Comparison of ENCODE assay signal across 9 cellular contexts in the genomic region with DNA sequence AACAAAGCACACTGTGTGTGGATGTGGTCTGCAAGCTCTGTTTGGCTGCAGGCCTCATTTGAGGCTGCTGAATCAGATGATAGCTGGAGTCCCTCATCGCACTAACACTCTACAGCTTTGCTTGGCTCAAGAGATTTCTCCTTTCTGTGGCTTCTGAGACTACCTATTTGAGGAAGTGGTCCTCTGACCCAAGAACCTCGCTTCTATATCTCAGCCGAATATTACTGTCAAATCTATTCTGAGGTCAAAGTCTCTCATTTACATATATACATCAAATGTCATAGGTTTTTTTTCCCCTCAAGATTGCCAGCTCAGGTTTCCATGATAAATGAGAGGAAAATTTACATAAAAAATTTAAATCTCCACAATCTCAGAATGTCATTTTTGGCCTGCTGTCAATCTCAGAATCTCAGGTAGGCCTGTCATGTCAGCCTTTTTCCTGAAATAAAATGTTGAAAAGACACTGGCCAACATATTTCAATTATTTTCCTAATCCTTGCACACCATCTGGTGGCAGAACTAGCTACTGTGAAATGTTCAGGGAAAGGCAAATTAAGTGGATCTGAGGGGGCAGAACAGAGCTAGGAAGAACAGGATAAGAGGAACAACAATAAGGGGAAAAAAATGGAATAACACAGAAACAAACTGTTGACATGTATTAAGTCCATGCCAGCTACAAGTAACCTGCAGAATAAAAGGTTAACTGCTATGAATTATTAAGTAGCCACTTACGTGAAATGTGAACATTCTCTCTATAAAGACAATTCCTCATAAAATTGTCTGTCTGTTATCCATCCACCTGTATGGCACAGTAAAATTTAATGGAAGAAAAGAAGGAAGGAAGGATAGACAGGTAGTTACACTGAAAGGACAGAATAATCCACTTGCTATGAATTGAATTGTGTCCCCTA. TPM values are rescaled to one million over a fixed set of nuclear protein-coding genes. Genes with fewer than 3 reads are reported as not detected.
A peak's percentile ranks its signal among the peaks of the same experiment; 100 is the strongest.
DNase-seq lines count a peak whose midpoint lies in the region; ATAC-seq, FAIRE-seq and TF ChIP-seq lines count a peak whose summit lies in the region.
"Had no signal": no experiment of that assay in that cellular context is flagged by ENCODE, and none has a peak within 500 bp of the region (broad histone marks: within the 10 kb centered on the region; RNA-seq: fewer than 3 reads in every experiment).

No MANE protein-coding gene starts in this region.

- H3K4me1 Mint-ChIP-seq in Calu3 (ENCODE audit: low read depth, unreplicated experiment), result peaks cover 78% of the 10 kb centered on the region

- H3K27ac Mint-ChIP-seq in Calu3 (ENCODE audit: unreplicated experiment), result peak overlapping the region; percentile 96
- H3K27ac Mint-ChIP-seq: T-helper 1 cell treated with Interleukin-12 subunit alpha and Interleukin-12 subunit beta and Interleukin-4 antibody, amounts not matched to agents 30 μg/mL and 1 μg/mL, for 36 hours had no signal

- TF ChIP-seq CTCF in Calu3 (IDR thresholded peaks at IDR 0.05; ENCODE audit: unreplicated experiment), result peak; percentile 48

- H3K9me3 Mint-ChIP-seq in Calu3 (ENCODE audit: low read depth, unreplicated experiment), result no peaks in the 10 kb centered on the region
- H3K9me3 Mint-ChIP-seq: T-helper 1 cell treated with Interleukin-12 subunit alpha and Interleukin-12 subunit beta and Interleukin-4 antibody, amounts not matched to agents 30 μg/mL and 1 μg/mL, for 36 hours had no signal

- FAIRE-seq in GM19239 (lab: Jason Lieb, UNC), result peak; percentile 86

- CTCF ChIA-PET in Calu3 (lab: Charles Lee), result interaction anchor here (0.6 to 4.1 kb wide), 14 partner anchors 9 to 122 kb away, joined by 3 to 43 read pairs (median 4); a partner anchor contains a TSS

- intact Hi-C loops in Calu3 (cut with micrococcal nuclease; ENCODE audit: unreplicated experiment), result loop anchor here (1.0 to 5.0 kb wide), 7 partner anchors 17 to 121 kb away; a partner anchor contains a TSS

- H3K36me3 Mint-ChIP-seq in Calu3 (ENCODE audit: insufficient read depth, unreplicated experiment), result peaks cover 63% of the 10 kb centered on the region

- no peaks in the 10 kb centered on the region for H3K27me3 Mint-ChIP-seq in Calu3 (ENCODE audit: unreplicated experiment)

- ATAC-seq in HG03103 (IDR thresholded peaks at IDR 0.05; ENCODE audit: low read depth, unreplicated experiment), result peak; percentile 99

- BruUV-seq in Calu3 (replicated peaks; lab: Mats Ljungman, UMichigan), result no TSS peak

- peak overlapping the region; percentile 23 for H3K4me3 Mint-ChIP-seq in Calu3 (ENCODE audit: low read depth, unreplicated experiment)
- H3K4me3 Mint-ChIP-seq: T-helper 1 cell treated with Interleukin-12 subunit alpha and Interleukin-12 subunit beta and Interleukin-4 antibody, amounts not matched to agents 30 μg/mL and 1 μg/mL, for 36 hours had no signal

- no peak for DNase-seq in Calu3
- peak; percentile 50 for DNase-seq in GM19239 (ENCODE audit: insufficient read length, low spot score)
- peak; percentile 22 for DNase-seq in NCI-H345 treated with DMSO at 0.1 percent for 48 hours (lab: John Stamatoyannopoulos, UW; ENCODE audit: unreplicated experiment)
- DNase-seq in cerebellum (ENCODE audit: low spot score), result peak; percentile 42
- peak; percentile 83 for DNase-seq in medulla oblongata (ENCODE audit: extremely low spot score)
- no peak for DNase-seq in activated naive CD4-positive, alpha-beta T cell treated with Interleukin-2 at 50 U/mL for 16 hours
- DNase-seq in activated CD8-positive, alpha-beta memory T cell treated with anti-CD3 and anti-CD28 coated beads for 24 hours, result no peak

RNA-seq across cellular contexts. Expression of a gene that starts 39.3 kb away (rescaled TPM):
- total RNA-seq in Calu3 (2022) (108 and 119 TPM in 2 replicates), cerebellum (26.6 TPM)

Comparison
In these comparisons a context has a peak if more than half of its experiments do, and no peak if none do; other contexts are left out.
1. DNase-seq: peak in GM19239 (single experiment), NCI-H345 treated with DMSO at 0.1 percent for 48 hours (single experiment), cerebellum (single experiment) and medulla oblongata (single experiment); none in Calu3 (single experiment), activated naive CD4-positive, alpha-beta T cell treated with Interleukin-2 at 50 U/mL for 16 hours (single experiment) and activated CD8-positive, alpha-beta memory T cell treated with anti-CD3 and anti-CD28 coated beads for 24 hours (single experiment).